8 cellular contexts compared by ENCODE assay signal in the genomic region with DNA sequence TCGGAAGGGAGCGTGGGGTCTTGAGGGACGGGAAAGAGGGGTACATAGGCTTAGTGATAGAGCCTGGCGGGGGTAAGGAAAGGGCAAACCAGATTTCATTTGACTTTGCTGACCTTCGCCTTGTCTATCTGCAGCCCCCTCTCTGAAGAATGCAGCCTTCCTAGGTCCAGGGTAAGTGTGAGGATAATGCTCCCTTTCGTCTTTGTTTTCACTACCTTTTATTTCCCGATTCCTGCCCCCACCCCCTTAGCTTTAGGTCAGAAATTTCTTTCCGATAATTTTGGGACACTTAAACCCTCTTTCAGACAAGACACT. TPM values are rescaled to one million over a fixed set of nuclear protein-coding genes. Genes with fewer than 3 reads are reported as not detected.
DNase-seq lines count a peak whose midpoint lies in the region; ATAC-seq and TF ChIP-seq lines count a peak whose summit lies in the region.
"Had no signal": no experiment of that assay in that cellular context is flagged by ENCODE, and none has a peak within 500 bp of the region (broad histone marks: within the 10 kb centered on the region; RNA-seq: fewer than 3 reads in every experiment).

No MANE protein-coding gene starts in this region.

- H3K9me3 ChIP-seq in iPS-18c (ENCODE audit: control insufficient read depth, insufficient read depth, low read length) (no peaks in the 10 kb centered on the region), stomach (no peaks in the 10 kb centered on the region)

- peaks cover 46 to 84% (median 64%) of the 10 kb centered on the region in 4 donors for H3K4me1 ChIP-seq in stomach

- 0 to 1% (median 0%) methylated on average over 8 of the region's 8 CpGs for WGBS in stomach, 5 donors

- intact Hi-C loops in activated T-helper 2 cell treated with anti-CD3 and anti-CD28 coated beads, Interferon-gamma antibody, Interleukin-2, Interleukin-4, amounts not matched to agents 10 μg/mL and 5 μg/mL and 100 μg/mL, durations not matched to agents 14 hours and 24 hours and 36 hours (cut with micrococcal nuclease), result loop anchor here (1.0 to 5.0 kb wide), 7 partner anchors 26 to 309 kb away; partner anchors contain the start of genes CEPT1, DDX20 and DRAM2
- intact Hi-C loops in stomach (cut with DNase I; ENCODE audit: low total_unique reads), result no loop called here

- H3K27me3 ChIP-seq in stomach, result no peaks in the 10 kb centered on the region

- ATAC-seq in HG03571 (IDR thresholded peaks at IDR 0.05; ENCODE audit: unreplicated experiment) (peak; percentile 5), GM19397 (IDR thresholded peaks at IDR 0.05; ENCODE audit: unreplicated experiment) (no peak)

- peaks cover 5 to 48% (median 35%) of the 10 kb centered on the region in 4 donors for H3K36me3 ChIP-seq in stomach

- H3K27me3 Mint-ChIP-seq in activated T-helper 2 cell treated with anti-CD3 and anti-CD28 coated beads, Interferon-gamma antibody, Interleukin-2, Interleukin-4, amounts not matched to agents 10 μg/mL and 5 μg/mL and 100 μg/mL, durations not matched to agents 14 hours and 24 hours and 36 hours (ENCODE audit: low read depth), result no peaks in the 10 kb centered on the region

- peaks cover 79% of the 10 kb centered on the region for H3K36me3 Mint-ChIP-seq in activated T-helper 2 cell treated with anti-CD3 and anti-CD28 coated beads, Interferon-gamma antibody, Interleukin-2, Interleukin-4, amounts not matched to agents 10 μg/mL and 5 μg/mL and 100 μg/mL, durations not matched to agents 14 hours and 24 hours and 36 hours (ENCODE audit: low read depth)

- peak overlapping the region; percentile 90 to 95 (median 90) for H3K27ac ChIP-seq in stomach

- peak overlapping the region; percentile 96 for H3K27ac Mint-ChIP-seq in activated T-helper 2 cell treated with anti-CD3 and anti-CD28 coated beads, Interferon-gamma antibody, Interleukin-2, Interleukin-4, amounts not matched to agents 10 μg/mL and 5 μg/mL and 100 μg/mL, durations not matched to agents 14 hours and 24 hours and 36 hours

- H3K9me3 Mint-ChIP-seq in activated T-helper 2 cell treated with anti-CD3 and anti-CD28 coated beads, Interferon-gamma antibody, Interleukin-2, Interleukin-4, amounts not matched to agents 10 μg/mL and 5 μg/mL and 100 μg/mL, durations not matched to agents 14 hours and 24 hours and 36 hours, result no peaks in the 10 kb centered on the region

- H3K4me3 Mint-ChIP-seq in activated T-helper 2 cell treated with anti-CD3 and anti-CD28 coated beads, Interferon-gamma antibody, Interleukin-2, Interleukin-4, amounts not matched to agents 10 μg/mL and 5 μg/mL and 100 μg/mL, durations not matched to agents 14 hours and 24 hours and 36 hours (ENCODE audit: low read depth), result peak overlapping the region; percentile 100

- TF ChIP-seq CTCF in stomach (IDR thresholded peaks at IDR 0.05), result no peak

- no peak for TF ChIP-seq POLR2A in stomach (IDR thresholded peaks at IDR 0.05)

- no peak for DNase-seq in activated T-helper 2 cell treated with anti-CD3 and anti-CD28 coated beads, Interferon-gamma antibody, Interleukin-2, Interleukin-4, amounts not matched to agents 10 μg/mL and 5 μg/mL and 100 μg/mL, durations not matched to agents 14 hours and 24 hours and 36 hours (ENCODE audit: low spot score)
- DNase-seq in stomach (no peak), NCI-H2107 (lab: John Stamatoyannopoulos, UW) (no peak), DMS53 (lab: John Stamatoyannopoulos, UW) (no peak)

- H3K4me1 Mint-ChIP-seq in activated T-helper 2 cell treated with anti-CD3 and anti-CD28 coated beads, Interferon-gamma antibody, Interleukin-2, Interleukin-4, amounts not matched to agents 10 μg/mL and 5 μg/mL and 100 μg/mL, durations not matched to agents 14 hours and 24 hours and 36 hours (ENCODE audit: low read depth), result peaks cover 53% of the 10 kb centered on the region

- H3K4me3 ChIP-seq in iPS-18c (ENCODE audit: insufficient read depth, low read depth, low read length) (peak overlapping the region; percentile 83), stomach (peak overlapping the region; percentile 88 to 94 (median 90))

- no peak for TF ChIP-seq EP300 in stomach (IDR thresholded peaks at IDR 0.05)

RNA-seq across cellular contexts. Expression of gene ATP5PB, which starts 0.4 kb away (rescaled TPM):
- total RNA-seq in activated T-helper 2 cell treated with anti-CD3 and anti-CD28 coated beads, Interferon-gamma antibody, Interleukin-2, Interleukin-4, amounts not matched to agents 10 μg/mL and 5 μg/mL and 100 μg/mL, durations not matched to agents 14 hours and 24 hours and 36 hours, result 294 and 308 TPM in 2 replicates
- 100 to 1,000 TPM in 3 of 5 donors, 10 to 100 TPM in 2; 21.6 to 362 (median 190) TPM for total RNA-seq in stomach
- polyA plus RNA-seq in stomach, result 100 to 1,000 TPM; 207 to 373 (median 332) TPM

RNA-seq across cellular contexts. Expression of gene WDR77, which starts 0.6 kb away (rescaled TPM):
- 46.5 and 52.6 TPM in 2 replicates for total RNA-seq in activated T-helper 2 cell treated with anti-CD3 and anti-CD28 coated beads, Interferon-gamma antibody, Interleukin-2, Interleukin-4, amounts not matched to agents 10 μg/mL and 5 μg/mL and 100 μg/mL, durations not matched to agents 14 hours and 24 hours and 36 hours
- 10 to 100 TPM in 4 of 5 donors, 1 to 10 TPM in 1; 5.8 to 31.2 (median 13.8) TPM for total RNA-seq in stomach
- polyA plus RNA-seq in stomach, result 10 to 100 TPM; 18.5 to 25.3 (median 25.1) TPM

RNA-seq across cellular contexts. Expression of gene OVGP1, which starts 22.1 kb away (rescaled TPM):
- 0.57 and 0.85 TPM in 2 replicates for total RNA-seq in activated T-helper 2 cell treated with anti-CD3 and anti-CD28 coated beads, Interferon-gamma antibody, Interleukin-2, Interleukin-4, amounts not matched to agents 10 μg/mL and 5 μg/mL and 100 μg/mL, durations not matched to agents 14 hours and 24 hours and 36 hours
- 10 to 100 TPM in 1 of 5 donors, 1 to 10 TPM in 2, under 1 TPM in 1, not detected in 1; 0.45 to 18.5 (median 1.8) TPM for total RNA-seq in stomach
- 1 to 10 TPM in 1 of 3 donors, under 1 TPM in 2; 0.50 to 2.8 (median 0.76) TPM for polyA plus RNA-seq in stomach

RNA-seq across cellular contexts. Expression of gene C1orf162, which starts 24.1 kb away (rescaled TPM):
- total RNA-seq in activated T-helper 2 cell treated with anti-CD3 and anti-CD28 coated beads, Interferon-gamma antibody, Interleukin-2, Interleukin-4, amounts not matched to agents 10 μg/mL and 5 μg/mL and 100 μg/mL, durations not matched to agents 14 hours and 24 hours and 36 hours, result 4.3 and 4.7 TPM in 2 replicates
- 10 to 100 TPM in 2 of 5 donors, 1 to 10 TPM in 3; 2.2 to 19.0 (median 3.2) TPM for total RNA-seq in stomach
- polyA plus RNA-seq in stomach, result 10 to 100 TPM; 12.3 to 18.3 (median 17.1) TPM

RNA-seq across cellular contexts. Expression of gene ADORA3, which starts 53.8 kb away (rescaled TPM):
- total RNA-seq in activated T-helper 2 cell treated with anti-CD3 and anti-CD28 coated beads, Interferon-gamma antibody, Interleukin-2, Interleukin-4, amounts not matched to agents 10 μg/mL and 5 μg/mL and 100 μg/mL, durations not matched to agents 14 hours and 24 hours and 36 hours, result not detected in 2 replicates
- total RNA-seq in stomach, result 10 to 100 TPM in 1 of 5 donors, 1 to 10 TPM in 2, under 1 TPM in 2; 0.29 to 44.3 (median 3.7) TPM
- polyA plus RNA-seq in stomach, result 1 to 10 TPM; 1.2 to 5.9 (median 4.7) TPM
- total RNA-seq: dermis blood vessel endothelial cell had no signal
